1 cellular context compared by ENCODE assay signal in the genomic region with DNA sequence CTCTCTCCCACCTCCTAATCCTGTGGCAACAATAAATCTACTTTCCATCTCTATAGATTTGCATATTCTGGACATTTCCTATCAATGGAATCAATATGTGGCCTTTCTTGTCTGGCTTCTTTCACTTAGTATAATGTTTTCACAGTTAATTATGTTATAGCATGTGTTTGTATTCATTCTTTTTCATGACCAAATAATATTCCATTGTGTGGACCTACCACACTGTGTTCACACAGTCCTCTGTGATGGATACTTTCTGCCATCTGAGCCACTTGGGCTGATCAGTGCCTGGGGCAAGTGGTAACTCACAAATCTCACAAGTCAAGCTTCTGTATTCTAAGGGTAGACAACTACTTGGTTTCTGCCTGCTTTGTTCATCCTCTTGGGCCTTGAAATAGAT.
TF ChIP-seq lines count a peak whose summit lies in the region.

No MANE protein-coding gene starts in this region.

TF ChIP-seq in WTC11, 78 proteins besides CTCF, POLR2A, EP300 and RAD21 (continued from another document):
- TF ChIP-seq, protein P1, sequence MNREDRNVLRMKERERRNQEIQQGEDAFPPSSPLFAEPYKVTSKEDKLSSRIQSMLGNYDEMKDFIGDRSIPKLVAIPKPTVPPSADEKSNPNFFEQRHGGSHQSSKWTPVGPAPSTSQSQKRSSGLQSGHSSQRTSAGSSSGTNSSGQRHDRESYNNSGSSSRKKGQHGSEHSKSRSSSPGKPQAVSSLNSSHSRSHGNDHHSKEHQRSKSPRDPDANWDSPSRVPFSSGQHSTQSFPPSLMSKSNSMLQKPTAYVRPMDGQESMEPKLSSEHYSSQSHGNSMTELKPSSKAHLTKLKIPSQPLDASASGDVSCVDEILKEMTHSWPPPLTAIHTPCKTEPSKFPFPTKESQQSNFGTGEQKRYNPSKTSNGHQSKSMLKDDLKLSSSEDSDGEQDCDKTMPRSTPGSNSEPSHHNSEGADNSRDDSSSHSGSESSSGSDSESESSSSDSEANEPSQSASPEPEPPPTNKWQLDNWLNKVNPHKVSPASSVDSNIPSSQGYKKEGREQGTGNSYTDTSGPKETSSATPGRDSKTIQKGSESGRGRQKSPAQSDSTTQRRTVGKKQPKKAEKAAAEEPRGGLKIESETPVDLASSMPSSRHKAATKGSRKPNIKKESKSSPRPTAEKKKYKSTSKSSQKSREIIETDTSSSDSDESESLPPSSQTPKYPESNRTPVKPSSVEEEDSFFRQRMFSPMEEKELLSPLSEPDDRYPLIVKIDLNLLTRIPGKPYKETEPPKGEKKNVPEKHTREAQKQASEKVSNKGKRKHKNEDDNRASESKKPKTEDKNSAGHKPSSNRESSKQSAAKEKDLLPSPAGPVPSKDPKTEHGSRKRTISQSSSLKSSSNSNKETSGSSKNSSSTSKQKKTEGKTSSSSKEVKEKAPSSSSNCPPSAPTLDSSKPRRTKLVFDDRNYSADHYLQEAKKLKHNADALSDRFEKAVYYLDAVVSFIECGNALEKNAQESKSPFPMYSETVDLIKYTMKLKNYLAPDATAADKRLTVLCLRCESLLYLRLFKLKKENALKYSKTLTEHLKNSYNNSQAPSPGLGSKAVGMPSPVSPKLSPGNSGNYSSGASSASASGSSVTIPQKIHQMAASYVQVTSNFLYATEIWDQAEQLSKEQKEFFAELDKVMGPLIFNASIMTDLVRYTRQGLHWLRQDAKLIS (CRISPR knock-in tag; IDR thresholded peaks at IDR 0.05; ENCODE audit: borderline replicate concordance), result no peak
- TF ChIP-seq, protein P2, sequence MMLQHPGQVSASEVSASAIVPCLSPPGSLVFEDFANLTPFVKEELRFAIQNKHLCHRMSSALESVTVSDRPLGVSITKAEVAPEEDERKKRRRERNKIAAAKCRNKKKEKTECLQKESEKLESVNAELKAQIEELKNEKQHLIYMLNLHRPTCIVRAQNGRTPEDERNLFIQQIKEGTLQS (CRISPR knock-in tag; conservative IDR thresholded peaks at IDR 0.05), result no peak
- TF ChIP-seq MLX (CRISPR knock-in tag; IDR thresholded peaks at IDR 0.05), result no peak
- no peak for TF ChIP-seq USF2 (CRISPR knock-in tag; IDR thresholded peaks at IDR 0.05)
- TF ChIP-seq ZNF416 (CRISPR knock-in tag; IDR thresholded peaks at IDR 0.05), result no peak
- TF ChIP-seq, protein P3, sequence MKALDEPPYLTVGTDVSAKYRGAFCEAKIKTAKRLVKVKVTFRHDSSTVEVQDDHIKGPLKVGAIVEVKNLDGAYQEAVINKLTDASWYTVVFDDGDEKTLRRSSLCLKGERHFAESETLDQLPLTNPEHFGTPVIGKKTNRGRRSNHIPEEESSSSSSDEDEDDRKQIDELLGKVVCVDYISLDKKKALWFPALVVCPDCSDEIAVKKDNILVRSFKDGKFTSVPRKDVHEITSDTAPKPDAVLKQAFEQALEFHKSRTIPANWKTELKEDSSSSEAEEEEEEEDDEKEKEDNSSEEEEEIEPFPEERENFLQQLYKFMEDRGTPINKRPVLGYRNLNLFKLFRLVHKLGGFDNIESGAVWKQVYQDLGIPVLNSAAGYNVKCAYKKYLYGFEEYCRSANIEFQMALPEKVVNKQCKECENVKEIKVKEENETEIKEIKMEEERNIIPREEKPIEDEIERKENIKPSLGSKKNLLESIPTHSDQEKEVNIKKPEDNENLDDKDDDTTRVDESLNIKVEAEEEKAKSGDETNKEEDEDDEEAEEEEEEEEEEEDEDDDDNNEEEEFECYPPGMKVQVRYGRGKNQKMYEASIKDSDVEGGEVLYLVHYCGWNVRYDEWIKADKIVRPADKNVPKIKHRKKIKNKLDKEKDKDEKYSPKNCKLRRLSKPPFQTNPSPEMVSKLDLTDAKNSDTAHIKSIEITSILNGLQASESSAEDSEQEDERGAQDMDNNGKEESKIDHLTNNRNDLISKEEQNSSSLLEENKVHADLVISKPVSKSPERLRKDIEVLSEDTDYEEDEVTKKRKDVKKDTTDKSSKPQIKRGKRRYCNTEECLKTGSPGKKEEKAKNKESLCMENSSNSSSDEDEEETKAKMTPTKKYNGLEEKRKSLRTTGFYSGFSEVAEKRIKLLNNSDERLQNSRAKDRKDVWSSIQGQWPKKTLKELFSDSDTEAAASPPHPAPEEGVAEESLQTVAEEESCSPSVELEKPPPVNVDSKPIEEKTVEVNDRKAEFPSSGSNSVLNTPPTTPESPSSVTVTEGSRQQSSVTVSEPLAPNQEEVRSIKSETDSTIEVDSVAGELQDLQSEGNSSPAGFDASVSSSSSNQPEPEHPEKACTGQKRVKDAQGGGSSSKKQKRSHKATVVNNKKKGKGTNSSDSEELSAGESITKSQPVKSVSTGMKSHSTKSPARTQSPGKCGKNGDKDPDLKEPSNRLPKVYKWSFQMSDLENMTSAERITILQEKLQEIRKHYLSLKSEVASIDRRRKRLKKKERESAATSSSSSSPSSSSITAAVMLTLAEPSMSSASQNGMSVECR (CRISPR knock-in tag; IDR thresholded peaks at IDR 0.05; ENCODE audit: borderline replicate concordance), result no peak
- no peak for TF ChIP-seq JAZF1 (CRISPR knock-in tag; IDR thresholded peaks at IDR 0.05)
- TF ChIP-seq NFE2L1 (CRISPR knock-in tag; IDR thresholded peaks at IDR 0.05), result no peak
- TF ChIP-seq ZNF232 (CRISPR knock-in tag; IDR thresholded peaks at IDR 0.05), result no peak
- TF ChIP-seq NFATC4 (CRISPR knock-in tag; IDR thresholded peaks at IDR 0.05), result no peak
- TF ChIP-seq MAX (CRISPR knock-in tag; IDR thresholded peaks at IDR 0.05), result no peak
- no peak for TF ChIP-seq ZNF138 (CRISPR knock-in tag; conservative IDR thresholded peaks at IDR 0.05)
- TF ChIP-seq ZNF671 (CRISPR knock-in tag; IDR thresholded peaks at IDR 0.05), result no peak
